11 cellular contexts compared by ENCODE assay signal in genomic region chr1:32627596-32628162, GRCh38. TPM values are rescaled to one million over a fixed set of nuclear protein-coding genes. Genes with fewer than 3 reads are reported as not detected.
DNase-seq lines count a peak whose midpoint lies in the region; ATAC-seq, FAIRE-seq and TF ChIP-seq lines count a peak whose summit lies in the region.
"Had no signal": no experiment of that assay in that cellular context is flagged by ENCODE, and none has a peak within 500 bp of the region (broad histone marks: within the 10 kb centered on the region; RNA-seq: fewer than 3 reads in every experiment).

No MANE protein-coding gene starts in this region.

- H3K9ac ChIP-seq in DND-41 (ENCODE audit: low read depth, low read length) (no peak overlapping the region), GM12878 (ENCODE audit: control insufficient read depth, insufficient read depth, low read length) (peak overlapping the region; percentile 7; the same call in 1 of the 2 replicates)

- POLR2A ChIA-PET in GM12878 (lab: Charles Lee), result interaction anchor here (0.5 to 1.3 kb wide), 5 partner anchors 16 to 107 kb away, joined by 3 to 7 read pairs (median 4); partner anchors contain the start of gene RBBP4

- no peak overlapping the region for H2AFZ ChIP-seq in DND-41 (ENCODE audit: low read depth, low read length)
- H2AFZ ChIP-seq in GM12878 (ENCODE audit: control insufficient read depth, low read depth, low read length), result no peak overlapping the region

- SMC1A ChIA-PET in GM12878 (lab: Charles Lee; ENCODE audit: uncharacterized antibody, unreplicated experiment), result interaction anchor here (1.2 to 1.6 kb wide), 6 partner anchors 12 to 107 kb away, joined by 3 to 8 read pairs (median 5); partner anchors contain the start of genes RBBP4 and ZBTB8OS

- CTCF ChIA-PET in GM12878 (lab: Yijun Ruan, JAX), result interaction anchor here (0.9 to 1.8 kb wide), 5 partner anchors 8 to 145 kb away, joined by 3 to 5 read pairs (median 3); no protein-coding TSS in a partner anchor

- RAD21 ChIA-PET in GM12878 (lab: Charles Lee; ENCODE audit: unreplicated experiment), result interaction anchor here (1.1 to 1.5 kb wide), 3 partner anchors 15 to 107 kb away, joined by 3 to 7 read pairs (median 4); no protein-coding TSS in a partner anchor

- H4K20me1 ChIP-seq in DND-41 (ENCODE audit: insufficient read depth, low read length) (no peaks in the 10 kb centered on the region), GM12878 (ENCODE audit: control insufficient read depth, insufficient read depth) (no peaks in the 10 kb centered on the region)

- no peak overlapping the region for H3K4me2 ChIP-seq in DND-41 (ENCODE audit: insufficient read depth, low read length)
- H3K4me2 ChIP-seq in GM12878 (ENCODE audit: control insufficient read depth, insufficient read depth), result peak overlapping the region; percentile 59

- H3K27ac ChIP-seq in DND-41 (ENCODE audit: low read length), result no peak overlapping the region
- peak overlapping the region; percentile 89 for H3K27ac ChIP-seq in GM12878 (ENCODE audit: control insufficient read depth, insufficient read depth)

- TF ChIP-seq POLR2A in GM12878 (IDR thresholded peaks at IDR 0.05; ENCODE audit: low read depth, low read length), result peak; percentile 53

- 0% methylated on average over 11 of the region's 11 CpGs for WGBS in GM12878 (ENCODE audit: insufficient coverage, insufficient replicate concordance, low lambda C conversion rate, missing lambda C conversion rate)

- H3K27me3 ChIP-seq in DND-41 (ENCODE audit: insufficient read depth, low read length, poor library complexity), result no peaks in the 10 kb centered on the region
- no peaks in the 10 kb centered on the region for H3K27me3 ChIP-seq in GM12878 (replicated peaks in 1 of 2; ENCODE audit: control insufficient read depth in 2 of 2, insufficient read depth in 2 of 2, low read length in 1 of 2)

- FAIRE-seq in GM12878 (lab: Jason Lieb, UNC), result peak; percentile 66
- FAIRE-seq: RCC 7860 had no signal

- TF ChIP-seq EP300 in GM12878 (IDR thresholded peaks at IDR 0.05; ENCODE audit: borderline replicate concordance in 1 of 2, control insufficient read depth in 1 of 2, low read depth in 2 of 2, low read length in 2 of 2), result no peak

- BruUV-seq in GM12878 (replicated peaks; lab: Mats Ljungman, UMichigan), result no TSS peak

- H3K4me3 ChIP-seq in DND-41 (ENCODE audit: low read depth in 1 of 2, low read length in 2 of 2) (no peak overlapping the region), GM12878 (peak overlapping the region; percentile 7; the same call in 1 of the 2 replicates)

- H3K9me3 ChIP-seq in DND-41 (ENCODE audit: insufficient read depth, low read length, severe bottlenecking), result no peaks in the 10 kb centered on the region
- H3K9me3 ChIP-seq in GM12878 (replicated peaks; ENCODE audit: control insufficient read depth, insufficient read depth, low read length), result no peaks in the 10 kb centered on the region; the same call in 2 of the 3 replicates

- H3K79me2 ChIP-seq in DND-41 (ENCODE audit: insufficient read depth, low read length) (0 out of 2 replicates have a peak, but pooled peaks cover under 1% of the 10 kb centered on the region), GM12878 (ENCODE audit: control insufficient read depth, insufficient read depth, low read length) (peaks cover 33% of the 10 kb centered on the region)

- in situ Hi-C loops in GM12878 (cut with MboI), result no loop called here

- DNase-seq in DND-41 (no peak), GM12878 (ENCODE audit: low read depth, low spot score) (peak; percentile 69), Kasumi-1 (lab: John Stamatoyannopoulos, UW) (no peak), iPS-NIHi7 (ENCODE audit: extremely low spot score) (no peak), HuH-7.5 (ENCODE audit: low spot score) (no peak), H4 (ENCODE audit: low spot score) (no peak)
- DNase-seq: activated T-cell treated with anti-CD3 and anti-CD28 coated beads for 4 hours; stimulated activated CD4-positive, alpha-beta T cell treated with anti-CD3 and anti-CD28 coated beads, Interleukin-2, amount 100 ng/mL, for 48 hours had no signal

- TF ChIP-seq RAD21 in GM12878 (IDR thresholded peaks at IDR 0.05; ENCODE audit: insufficient read depth, low read depth, low read length), result no peak

- intact Hi-C loops in GM12878 (cut with micrococcal nuclease; ENCODE audit: unreplicated experiment), result loop anchor here (2.0 kb wide), 1 partner anchor 23 kb away; the partner anchor contains the start of genes RBBP4 and ZBTB8OS

- H3K4me1 ChIP-seq in DND-41 (ENCODE audit: insufficient read depth, low read length) (peaks cover 18% of the 10 kb centered on the region), GM12878 (ENCODE audit: control insufficient read depth, insufficient read depth, low read length) (peaks cover 36% of the 10 kb centered on the region)

- H3K36me3 ChIP-seq in DND-41 (ENCODE audit: insufficient read depth, low read length) (peaks cover 47% of the 10 kb centered on the region), GM12878 (ENCODE audit: control insufficient read depth in 2 of 2, insufficient read depth in 2 of 2, low read length in 1 of 2) (peaks cover 0 to 13% of the 10 kb centered on the region in 2 experiments)

- ATAC-seq in DND-41 (ENCODE audit: insufficient read depth, low read depth) (0 out of 3 replicates have a peak, but pooled peaks have one; percentile 39), GM19438 (IDR thresholded peaks at IDR 0.05; ENCODE audit: low read depth, unreplicated experiment) (peak; percentile 73), HG03342 (IDR thresholded peaks at IDR 0.05; ENCODE audit: unreplicated experiment) (peak; percentile 62), GM12878 (peak; percentile 89)

- TF ChIP-seq CTCF in DND-41 (IDR thresholded peaks at IDR 0.05; ENCODE audit: borderline replicate concordance, extremely low read depth, low read length, poor library complexity, severe bottlenecking) (no peak), GM12878 (IDR thresholded peaks at IDR 0.05 in 2 of 3, conservative IDR thresholded peaks at IDR 0.05 in 1 of 3; ENCODE audit: control insufficient read depth in 2 of 3, extremely low read depth in 1 of 3, insufficient read depth in 1 of 3, low read depth in 3 of 3, low read length in 3 of 3) (no peak)

TF ChIP-seq in GM12878, 131 proteins besides CTCF, POLR2A, EP300 and RAD21 (continues in another document):
- peak; percentile 67; the same call in 1 of the 2 replicates for TF ChIP-seq ATF7 (IDR thresholded peaks at IDR 0.05; ENCODE audit: low read depth)
- TF ChIP-seq CREM (IDR thresholded peaks at IDR 0.05; ENCODE audit: low read depth), result peak; percentile 58
- peak; percentile 45 for TF ChIP-seq MEF2B (IDR thresholded peaks at IDR 0.05; ENCODE audit: partially characterized antibody, poor library complexity, severe bottlenecking)

RNA-seq across cellular contexts. Expression of gene ZBTB8OS, which starts 22.7 kb away (rescaled TPM):
- 95.3 and 95.8 TPM in 2 replicates for total RNA-seq in GM12878 (2013; cell fraction: nucleolus; rRNA removed)
- 77.9 and 83.8 TPM in 2 replicates for total RNA-seq in GM12878 (2014; rRNA removed)
- 144 and 146 TPM in 2 replicates for total RNA-seq in GM12878 (2014; rRNA removed; fragmentation: Illumina TruSeq; extraction: Trizol)
- total RNA-seq in GM12878 (2021), result 77.8 and 88.9 TPM in 2 replicates
- polyA plus RNA-seq in GM12878 (2011; ENCODE audit: low read depth), result 228 TPM
- polyA plus RNA-seq in GM12878 (2011; rRNA removed), result 131 and 193 TPM in 2 replicates
- 59.4 and 71.0 TPM in 2 replicates for polyA plus RNA-seq in GM12878 (2011; cell fraction: cytosol; rRNA removed)
- polyA plus RNA-seq in GM12878 (2011; cell fraction: nucleus; rRNA removed), result 53.0 and 53.4 TPM in 2 replicates
- polyA plus RNA-seq in GM12878 (2012), result 109 and 139 TPM in 2 replicates
- polyA plus RNA-seq in GM12878 (2014; fragmentation: Illumina TruSeq; extraction: Trizol), result 133 and 180 TPM in 2 replicates
- 100 to 1,000 TPM; 294 to 350 TPM for polyA plus RNA-seq in GM12878 (2014; fragmentation: Nextera tagmentation; extraction: Ambion mirVana)
- 123 and 150 TPM in 2 replicates for polyA plus RNA-seq in GM12878 (2014; rRNA removed)
- 100 to 1,000 TPM; 137 to 140 TPM for polyA plus RNA-seq in GM12878 (2016; fragmentation: Nextera tagmentation; extraction: Ambion mirVana)
- 21.7 and 34.6 TPM in 2 replicates for polyA minus RNA-seq in GM12878 (2011; rRNA and poly(A)+ RNA removed)
- polyA minus RNA-seq in GM12878 (2011; cell fraction: cytosol; rRNA and poly(A)+ RNA removed), result 12.8 and 13.6 TPM in 2 replicates
- polyA minus RNA-seq in GM12878 (2011; cell fraction: nucleus; rRNA and poly(A)+ RNA removed), result 10.4 and 16.4 TPM in 2 replicates
- 101 and 102 TPM in 2 replicates for total RNA-seq in H4 (2014; rRNA removed; shearing (Covaris generic))

RNA-seq across cellular contexts. Expression of gene RBBP4, which starts 23.3 kb away (rescaled TPM):
- total RNA-seq in GM12878 (2013; cell fraction: nucleolus; rRNA removed), result 185 and 189 TPM in 2 replicates
- total RNA-seq in GM12878 (2014; rRNA removed), result 156 and 165 TPM in 2 replicates
- total RNA-seq in GM12878 (2014; rRNA removed; fragmentation: Illumina TruSeq; extraction: Trizol), result 194 TPM in 2 replicates
- total RNA-seq in GM12878 (2021), result 290 and 303 TPM in 2 replicates
- polyA plus RNA-seq in GM12878 (2011; ENCODE audit: low read depth), result 131 TPM
- 228 and 250 TPM in 2 replicates for polyA plus RNA-seq in GM12878 (2011; rRNA removed)
- 127 and 135 TPM in 2 replicates for polyA plus RNA-seq in GM12878 (2011; cell fraction: cytosol; rRNA removed)
- 156 and 168 TPM in 2 replicates for polyA plus RNA-seq in GM12878 (2011; cell fraction: nucleus; rRNA removed)
- polyA plus RNA-seq in GM12878 (2012), result 143 and 197 TPM in 2 replicates
- 237 and 297 TPM in 2 replicates for polyA plus RNA-seq in GM12878 (2014; fragmentation: Illumina TruSeq; extraction: Trizol)
- 100 to 1,000 TPM; 120 to 234 TPM for polyA plus RNA-seq in GM12878 (2014; fragmentation: Nextera tagmentation; extraction: Ambion mirVana)
- 169 and 177 TPM in 2 replicates for polyA plus RNA-seq in GM12878 (2014; rRNA removed)
- polyA plus RNA-seq in GM12878 (2016; fragmentation: Nextera tagmentation; extraction: Ambion mirVana), result 100 to 1,000 TPM; 342 to 357 TPM
- 209 and 276 TPM in 2 replicates for polyA minus RNA-seq in GM12878 (2011; rRNA and poly(A)+ RNA removed)
- polyA minus RNA-seq in GM12878 (2011; cell fraction: cytosol; rRNA and poly(A)+ RNA removed), result 110 TPM in 2 replicates
- polyA minus RNA-seq in GM12878 (2011; cell fraction: nucleus; rRNA and poly(A)+ RNA removed), result 73.5 and 94.8 TPM in 2 replicates
- 137 and 157 TPM in 2 replicates for total RNA-seq in H4 (2014; rRNA removed; shearing (Covaris generic))

Comparison
In these comparisons a context has a peak if more than half of its experiments do, and no peak if none do; other contexts are left out.
1. ATAC-seq: peak in every context shown above with its lines; median percentile 89 in GM12878; 73 in GM19438; 62 in HG03342; 39 in DND-41.